In genomic region chr14:86781111-86781510, GRCh38 we compare ENCODE assay signal across 17 cellular contexts.
DNase-seq lines count a peak whose midpoint lies in the region; ATAC-seq and TF ChIP-seq lines count a peak whose summit lies in the region.
"Had no signal": no experiment of that assay in that cellular context is flagged by ENCODE, and none has a peak within 500 bp of the region (broad histone marks: within the 10 kb centered on the region; RNA-seq: fewer than 3 reads in every experiment).

No MANE protein-coding gene starts in this region.

- H3K27me3 ChIP-seq in A673 (replicated peaks; ENCODE audit: insufficient read depth, low read depth, low read length, poor library complexity) (no peaks in the 10 kb centered on the region), Loucy (ENCODE audit: insufficient read depth, low read length, poor library complexity, severe bottlenecking) (no peaks in the 10 kb centered on the region), adipocyte (replicated peaks; ENCODE audit: control insufficient read depth, insufficient read depth, low read length) (no peaks in the 10 kb centered on the region)

- peaks cover 16% of the 10 kb centered on the region for H3K4me1 ChIP-seq in A673 (ENCODE audit: insufficient read depth, low read length, poor library complexity, severe bottlenecking)
- H3K4me1 ChIP-seq in Loucy (ENCODE audit: insufficient read depth, low read length, poor library complexity, severe bottlenecking), result no peaks in the 10 kb centered on the region
- H3K4me1 ChIP-seq in adipocyte (ENCODE audit: control insufficient read depth, insufficient read depth, low read length), result peaks cover 14% of the 10 kb centered on the region

- H3F3A ChIP-seq in Loucy (ENCODE audit: low read depth), result no peaks in the 10 kb centered on the region

- no peaks in the 10 kb centered on the region for H3K36me3 ChIP-seq in A673 (ENCODE audit: insufficient read depth, low read length, poor library complexity, severe bottlenecking)
- H3K36me3 ChIP-seq in Loucy (ENCODE audit: insufficient read depth, low read length), result no peaks in the 10 kb centered on the region
- H3K36me3 ChIP-seq in adipocyte (ENCODE audit: control insufficient read depth, insufficient read depth, low read length, severe bottlenecking), result no peaks in the 10 kb centered on the region

- H3K4me3 Mint-ChIP-seq in progenitor cell of endocrine pancreas (ENCODE audit: low read depth), result no peak overlapping the region
- H3K4me3 Mint-ChIP-seq: B cell; CD4-positive, CD25-positive, alpha-beta regulatory T cell; H9 had no signal

- no peak overlapping the region for H2AFZ ChIP-seq in Loucy (ENCODE audit: low read length)

- no peaks in the 10 kb centered on the region for H3K27me3 Mint-ChIP-seq in progenitor cell of endocrine pancreas
- H3K27me3 Mint-ChIP-seq: B cell; CD4-positive, CD25-positive, alpha-beta regulatory T cell had no signal

- H3K27ac ChIP-seq in A673 (ENCODE audit: low read depth, low read length, poor library complexity, severe bottlenecking), result no peak overlapping the region

- H3K4me3 ChIP-seq in A673 (ENCODE audit: low read depth, low read length, poor library complexity, severe bottlenecking), result no peak overlapping the region
- H3K4me3 ChIP-seq in Loucy (ENCODE audit: low read length, poor library complexity, severe bottlenecking), result no peak overlapping the region
- no peak overlapping the region for H3K4me3 ChIP-seq in adipocyte (ENCODE audit: low read length)

- peak; percentile 35; the same call in 1 of the 2 replicates for TF ChIP-seq CTCF in A673 (conservative IDR thresholded peaks at IDR 0.05; ENCODE audit: low read depth, low read length)
- TF ChIP-seq CTCF in Loucy (conservative IDR thresholded peaks at IDR 0.05; ENCODE audit: low read length), result peak; percentile 39; the same call in 1 of the 2 replicates
- no peak for TF ChIP-seq CTCF in progenitor cell of endocrine pancreas (IDR thresholded peaks at IDR 0.05; ENCODE audit: unreplicated experiment)

- intact Hi-C loops in A673 (cut with micrococcal nuclease; ENCODE audit: unreplicated experiment), result no loop called here

- H3K4me2 ChIP-seq in Loucy (ENCODE audit: low read depth, low read length, poor library complexity, severe bottlenecking), result no peak overlapping the region

- DNase-seq in A673 (ENCODE audit: low spot score) (no peak), adipocyte (ENCODE audit: low read depth) (peak; percentile 27), left lobe of liver (ENCODE audit: low spot score) (no peak), GM03348 (ENCODE audit: low spot score) (no peak), DMS153 (lab: John Stamatoyannopoulos, UW) (no peak), progenitor cell of endocrine pancreas (ENCODE audit: low spot score, unreplicated experiment) (no peak)
- DNase-seq: Caco-2; CD4-positive, CD25-positive, alpha-beta regulatory T cell; DMS79 treated with DMSO at 0.1 percent for 48 hours; H9; NCI-H1105 treated with DMSO at 0.1 percent for 48 hours; NCI-H187; NCI-H446 treated with DMSO at 0.1 percent for 48 hours; NCI-H82; SHP77 had no signal

- CTCF ChIA-PET in A673 (lab: Charles Lee), result no interaction called here

- ATAC-seq in left lobe of liver, result peak; percentile 69

- H3K4me1 Mint-ChIP-seq in progenitor cell of endocrine pancreas (ENCODE audit: low read depth), result peaks cover 8% of the 10 kb centered on the region
- H3K4me1 Mint-ChIP-seq: B cell; CD4-positive, CD25-positive, alpha-beta regulatory T cell had no signal

- H3K9me3 ChIP-seq in A673 (ENCODE audit: low read depth, low read length, poor library complexity, severe bottlenecking) (no peaks in the 10 kb centered on the region), Loucy (ENCODE audit: insufficient read depth, low read depth, low read length) (no peaks in the 10 kb centered on the region), adipocyte (ENCODE audit: control insufficient read depth, low read length) (no peaks in the 10 kb centered on the region)
- H3K9me3 ChIP-seq: Caco-2 had no signal

- H3K36me3 Mint-ChIP-seq in progenitor cell of endocrine pancreas (ENCODE audit: insufficient read depth), result no peaks in the 10 kb centered on the region
- H3K36me3 Mint-ChIP-seq: CD4-positive, CD25-positive, alpha-beta regulatory T cell had no signal

- H3K79me2 ChIP-seq in Loucy (ENCODE audit: insufficient read depth, low read length), result no peaks in the 10 kb centered on the region

- no peaks in the 10 kb centered on the region for H4K20me1 ChIP-seq in Loucy (ENCODE audit: insufficient read depth, low read length, poor library complexity, severe bottlenecking)

- H3K9ac ChIP-seq in Loucy (ENCODE audit: low read depth, low read length, poor library complexity, severe bottlenecking) (no peak overlapping the region), adipocyte (ENCODE audit: low read length) (no peak overlapping the region)

- peaks cover 8% of the 10 kb centered on the region for H3K9me3 Mint-ChIP-seq in progenitor cell of endocrine pancreas (ENCODE audit: low read depth)

- BruUV-seq in A673 (replicated peaks; lab: Mats Ljungman, UMichigan), result no TSS peak

- H3K27ac Mint-ChIP-seq in progenitor cell of endocrine pancreas, result no peak overlapping the region
- H3K27ac Mint-ChIP-seq: B cell; CD4-positive, CD25-positive, alpha-beta regulatory T cell had no signal

- H3K9me2 ChIP-seq in Loucy (replicated peaks; ENCODE audit: low read depth, low read length), result no peaks in the 10 kb centered on the region

- POLR2A ChIA-PET in A673 (lab: Charles Lee; ENCODE audit: low non-redundant PET), result no interaction called here
